Comparison of ENCODE assay signal across 15 cellular contexts in genomic region chr2:106157416-106157815, GRCh38. TPM values are rescaled to one million over a fixed set of nuclear protein-coding genes. Genes with fewer than 3 reads are reported as not detected.
A peak's percentile ranks its signal among the peaks of the same experiment; 100 is the strongest.
DNase-seq lines count a peak whose midpoint lies in the region; ATAC-seq and TF ChIP-seq lines count a peak whose summit lies in the region.
"Had no signal": no experiment of that assay in that cellular context is flagged by ENCODE, and none has a peak within 500 bp of the region (broad histone marks: within the 10 kb centered on the region; RNA-seq: fewer than 3 reads in every experiment).

No MANE protein-coding gene starts in this region.

- H3K36me3 ChIP-seq in SK-N-MC (ENCODE audit: insufficient read depth, low read length): peaks cover 40% of the 10 kb centered on the region

- H3K27me3 Mint-ChIP-seq in activated naive CD4-positive, alpha-beta T cell treated with anti-CD3 and anti-CD28 coated beads, Interleukin-2, amount 50 U/mL, for 24 hours: no peaks in the 10 kb centered on the region
- no peaks in the 10 kb centered on the region for H3K27me3 Mint-ChIP-seq in central memory CD8-positive, alpha-beta T cell
- H3K27me3 Mint-ChIP-seq in type B pancreatic cell: no peaks in the 10 kb centered on the region

- ATAC-seq in central memory CD8-positive, alpha-beta T cell (replicated peaks; ENCODE audit: extremely low read depth, poor library complexity, severe bottlenecking): no peak
- no peak for ATAC-seq in HG03025 (IDR thresholded peaks at IDR 0.05; ENCODE audit: low FRiP score, unreplicated experiment)

- peaks cover 11% of the 10 kb centered on the region for H3K9me3 ChIP-seq in SK-N-MC (ENCODE audit: low read depth, low read length)

- H3K4me3 ChIP-seq in SK-N-MC: peak overlapping the region; percentile 32; the same call in 1 of the 2 replicates
- H3K4me3 ChIP-seq: right atrium auricular region had no signal

- peak overlapping the region; percentile 57; the same call in 1 of the 2 replicates for H3K27ac ChIP-seq in SK-N-MC
- H3K27ac ChIP-seq: right atrium auricular region had no signal

- H3K36me3 Mint-ChIP-seq in activated naive CD4-positive, alpha-beta T cell treated with anti-CD3 and anti-CD28 coated beads, Interleukin-2, amount 50 U/mL, for 24 hours: peaks cover 42% of the 10 kb centered on the region
- H3K36me3 Mint-ChIP-seq in central memory CD8-positive, alpha-beta T cell (ENCODE audit: insufficient read depth): peaks cover 26% of the 10 kb centered on the region
- peaks cover 78% of the 10 kb centered on the region for H3K36me3 Mint-ChIP-seq in type B pancreatic cell

- H3K4me3 Mint-ChIP-seq in activated naive CD4-positive, alpha-beta T cell treated with anti-CD3 and anti-CD28 coated beads, Interleukin-2, amount 50 U/mL, for 24 hours: peak overlapping the region; percentile 45
- H3K4me3 Mint-ChIP-seq in central memory CD8-positive, alpha-beta T cell: peak overlapping the region; percentile 85
- H3K4me3 Mint-ChIP-seq in type B pancreatic cell: peak overlapping the region; percentile 9

- H3K4me1 Mint-ChIP-seq in activated naive CD4-positive, alpha-beta T cell treated with anti-CD3 and anti-CD28 coated beads, Interleukin-2, amount 50 U/mL, for 24 hours: peaks cover 94% of the 10 kb centered on the region
- H3K4me1 Mint-ChIP-seq in central memory CD8-positive, alpha-beta T cell: peaks cover 71% of the 10 kb centered on the region
- H3K4me1 Mint-ChIP-seq in type B pancreatic cell (ENCODE audit: unreplicated experiment): peaks cover 29% of the 10 kb centered on the region

- TF ChIP-seq CTCF in type B pancreatic cell (conservative IDR thresholded peaks at IDR 0.05): no peak

- peak overlapping the region; percentile 74 for H3K27ac Mint-ChIP-seq in activated naive CD4-positive, alpha-beta T cell treated with anti-CD3 and anti-CD28 coated beads, Interleukin-2, amount 50 U/mL, for 24 hours
- peak overlapping the region; percentile 95 for H3K27ac Mint-ChIP-seq in central memory CD8-positive, alpha-beta T cell (ENCODE audit: low read depth)
- H3K27ac Mint-ChIP-seq in type B pancreatic cell: no peak overlapping the region

- H3K9me3 Mint-ChIP-seq in activated naive CD4-positive, alpha-beta T cell treated with anti-CD3 and anti-CD28 coated beads, Interleukin-2, amount 50 U/mL, for 24 hours: peaks cover 15% of the 10 kb centered on the region
- H3K9me3 Mint-ChIP-seq in central memory CD8-positive, alpha-beta T cell: peaks cover 15% of the 10 kb centered on the region
- peaks cover 11% of the 10 kb centered on the region for H3K9me3 Mint-ChIP-seq in type B pancreatic cell

- H3K9ac ChIP-seq in SK-N-MC (ENCODE audit: insufficient read length): no peak overlapping the region

- DNase-seq in activated naive CD4-positive, alpha-beta T cell treated with Interleukin-2 at 50 U/mL for 16 hours: no peak
- DNase-seq in SK-N-MC (ENCODE audit: low read depth, low spot score): no peak
- no peak for DNase-seq in central memory CD8-positive, alpha-beta T cell (ENCODE audit: low spot score in 2 of 2)
- no peak for DNase-seq in type B pancreatic cell (ENCODE audit: extremely low spot score, unreplicated experiment)
- DNase-seq in NCI-H345 treated with DMSO at 0.1 percent for 48 hours (lab: John Stamatoyannopoulos, UW; ENCODE audit: unreplicated experiment): no peak
- no peak for DNase-seq in activated gamma-delta T cell treated with Interleukin-2 at 50 U/mL for 16 hours
- DNase-seq: activated CD4-positive, CD25-positive, alpha-beta regulatory T cell; Caco-2; cerebellar nuclear complex; HCEC 1CT; NCI-H526 treated with DMSO at 0.1 percent for 48 hours; SHP77 had no signal

RNA-seq across cellular contexts. Expression of gene UXS1, which starts 36.7 kb away (rescaled TPM):
- total RNA-seq in type B pancreatic cell (ENCODE audit: low replicate concordance): 55.5 and 58.5 TPM in 2 replicates

Comparison
In these comparisons a context has a peak if more than half of its experiments do, and no peak if none do; other contexts are left out.
1. H3K4me3 Mint-ChIP-seq: peak in every context shown above with its lines; median percentile 85 in central memory CD8-positive, alpha-beta T cell; 45 in activated naive CD4-positive, alpha-beta T cell treated with anti-CD3 and anti-CD28 coated beads, Interleukin-2, amount 50 U/mL, for 24 hours; 9 in type B pancreatic cell.